Comparison of ENCODE assay signal across 8 cellular contexts in genomic region chr6:124870611-124871201, GRCh38.
A peak's percentile ranks its signal among the peaks of the same experiment; 100 is the strongest.
DNase-seq lines count a peak whose midpoint lies in the region; ATAC-seq, FAIRE-seq and TF ChIP-seq lines count a peak whose summit lies in the region.

No MANE protein-coding gene starts in this region.

- CTCF ChIA-PET in K562 (lab: Yijun Ruan, JAX; ENCODE audit: low intra/inter-chr PET ratio): interaction anchor here (0.6 to 1.9 kb wide), 5 partner anchors 243 to 1097 kb away, joined by 3 to 16 read pairs (median 5); no protein-coding TSS in a partner anchor

- in situ Hi-C loops in K562 (cut with MboI): loop anchor here (5.0 to 10.0 kb wide), 4 partner anchors 242 to 974 kb away; partner anchors contain the start of gene HDDC2

- H3K9me1 ChIP-seq in K562 (ENCODE audit: control insufficient read depth, insufficient read depth, low read length): no peaks in the 10 kb centered on the region

- H3K4me3 ChIP-seq in K562: no peak overlapping the region

- peak; percentile 76 for FAIRE-seq in K562 (lab: Jason Lieb, UNC)

- H4K20me1 ChIP-seq in K562 (replicated peaks; ENCODE audit: control insufficient read depth, insufficient read depth, low read length): no peaks in the 10 kb centered on the region

- BruUV-seq in K562 (replicated peaks; lab: Mats Ljungman, UMichigan): no TSS peak

- no peaks in the 10 kb centered on the region for H3K27me3 ChIP-seq in K562 (ENCODE audit: control insufficient read depth in 2 of 2, insufficient read depth in 2 of 2, low read length in 2 of 2)

- intact Hi-C loops in K562 (cut with micrococcal nuclease): loop anchor here (1.0 to 2.0 kb wide), 4 partner anchors 90 to 888 kb away; no protein-coding TSS in a partner anchor

- ATAC-seq in K562 (peak; percentile 55; the same call in 1 of the 3 replicates), HG03039 (IDR thresholded peaks at IDR 0.05; ENCODE audit: unreplicated experiment) (no peak), GM18502 (IDR thresholded peaks at IDR 0.05; ENCODE audit: poor library complexity, unreplicated experiment) (no peak), HG02759 (IDR thresholded peaks at IDR 0.05; ENCODE audit: unreplicated experiment) (no peak)

- no peaks in the 10 kb centered on the region; a peak in 1 of 5 replicates for H3K4me1 ChIP-seq in K562 (replicated peaks in 1 of 2; ENCODE audit: control insufficient read depth in 2 of 2, insufficient read depth in 2 of 2, low read length in 2 of 2)

- no peak overlapping the region for H2AFZ ChIP-seq in K562 (ENCODE audit: low read depth, low read length)

- TF ChIP-seq EP300 in K562 (IDR thresholded peaks at IDR 0.05; ENCODE audit: low read length): no peak

- H3K4me2 ChIP-seq in K562 (ENCODE audit: insufficient read depth, low read length): no peak overlapping the region

- no peak for TF ChIP-seq POLR2A in K562 (conservative IDR thresholded peaks at IDR 0.05)

- no peak overlapping the region for H3K9ac ChIP-seq in K562 (ENCODE audit: insufficient read depth in 1 of 2, low read depth in 2 of 2, low read length in 2 of 2)

- H3K36me3 ChIP-seq in K562 (ENCODE audit: control insufficient read depth, insufficient read depth, low read length): no peaks in the 10 kb centered on the region

- H3K27ac ChIP-seq in C4-2B (no peak overlapping the region), K562 (ENCODE audit: extremely low read depth, low read depth, low read length) (no peak overlapping the region)

- no peaks in the 10 kb centered on the region for H3K79me2 ChIP-seq in K562 (ENCODE audit: control insufficient read depth, insufficient read depth, low read length)

- peak; percentile 95 to 96 for TF ChIP-seq RAD21 in K562 (CRISPR knock-in tag; conservative IDR thresholded peaks at IDR 0.05 in 1 of 2, IDR thresholded peaks at IDR 0.05 in 1 of 2)

- DNase-seq in LHCN-M2 (ENCODE audit: low read depth): peak; percentile 36
- peak in 2 of 4 experiments; percentile 21 to 50 for DNase-seq in K562 (ENCODE audit: extremely low read depth in 1 of 4, low spot score in 3 of 4)
- DNase-seq in lung microvascular endothelial cell (ENCODE audit: low read depth in 2 of 2): peak; percentile 58 to 65
- DNase-seq in T-helper 9 cell: no peak

- 48% methylated on average over 2 of the region's 2 CpGs for WGBS in K562 (ENCODE audit: insufficient coverage, low coverage, missing lambda C conversion rate)

- TF ChIP-seq CTCF in C4-2B (conservative IDR thresholded peaks at IDR 0.05) (peak; percentile 75), K562 (IDR thresholded peaks at IDR 0.05 in 2 of 3, conservative IDR thresholded peaks at IDR 0.05 in 1 of 3; ENCODE audit: insufficient read depth in 2 of 3, low read depth in 1 of 3, low read length in 3 of 3) (peak; percentile 40 to 85 (median 55); a peak in 4 of 6 replicates)

- POLR2A ChIA-PET in K562 (lab: Yijun Ruan, JAX): interaction anchor here (0.6 to 1.0 kb wide), 2 partner anchors 283 to 403 kb away, joined by 4 read pairs; partner anchors contain the start of gene TPD52L1

- no peaks in the 10 kb centered on the region for H3K9me3 ChIP-seq in K562 (replicated peaks; ENCODE audit: control insufficient read depth, insufficient read depth, low read depth, low read length)

TF ChIP-seq in K562, 482 proteins besides CTCF, POLR2A, EP300 and RAD21 (continues in another document):
- TF ChIP-seq DEAF1 (CRISPR knock-in tag; IDR thresholded peaks at IDR 0.05) (peak; percentile 92), ZNF785 (CRISPR knock-in tag; IDR thresholded peaks at IDR 0.05) (no peak), RBM15 (IDR thresholded peaks at IDR 0.05; ENCODE audit: insufficient read depth, low read length) (no peak), GATAD2B (IDR thresholded peaks at IDR 0.05; ENCODE audit: borderline replicate concordance) (no peak), STAT5B (CRISPR knock-in tag; IDR thresholded peaks at IDR 0.05) (no peak), ZC3H11A (IDR thresholded peaks at IDR 0.05; ENCODE audit: low read depth, low read length) (no peak), POLR3G (IDR thresholded peaks at IDR 0.05; ENCODE audit: extremely low read depth, insufficient read length, insufficient replicate concordance) (no peak), ZBED1 (IDR thresholded peaks at IDR 0.05) (no peak), ARID2 (IDR thresholded peaks at IDR 0.05) (peak; percentile 77), EP400 (IDR thresholded peaks at IDR 0.05) (peak; percentile 20), SRSF3 (IDR thresholded peaks at IDR 0.05; ENCODE audit: insufficient read depth, low read length) (no peak), C11orf30 (IDR thresholded peaks at IDR 0.05; ENCODE audit: low read depth) (no peak), ZNF778 (CRISPR knock-in tag; IDR thresholded peaks at IDR 0.05) (no peak), MTF1 (CRISPR knock-in tag; IDR thresholded peaks at IDR 0.05; ENCODE audit: borderline replicate concordance) (no peak), ZNF146 (CRISPR knock-in tag; IDR thresholded peaks at IDR 0.05; ENCODE audit: unreplicated experiment) (no peak), PHF8 (IDR thresholded peaks at IDR 0.05; ENCODE audit: borderline replicate concordance, low read length) (no peak), ZNF253 (CRISPR knock-in tag; conservative IDR thresholded peaks at IDR 0.05) (no peak), FOS (IDR thresholded peaks at IDR 0.05; ENCODE audit: extremely low read depth, insufficient read length) (no peak), ZNF764 (CRISPR knock-in tag; IDR thresholded peaks at IDR 0.05; ENCODE audit: low read depth) (no peak), NR1H2 (CRISPR knock-in tag; IDR thresholded peaks at IDR 0.05) (no peak), ILF3 (IDR thresholded peaks at IDR 0.05; ENCODE audit: borderline replicate concordance) (no peak)
- TF ChIP-seq, protein P1, sequence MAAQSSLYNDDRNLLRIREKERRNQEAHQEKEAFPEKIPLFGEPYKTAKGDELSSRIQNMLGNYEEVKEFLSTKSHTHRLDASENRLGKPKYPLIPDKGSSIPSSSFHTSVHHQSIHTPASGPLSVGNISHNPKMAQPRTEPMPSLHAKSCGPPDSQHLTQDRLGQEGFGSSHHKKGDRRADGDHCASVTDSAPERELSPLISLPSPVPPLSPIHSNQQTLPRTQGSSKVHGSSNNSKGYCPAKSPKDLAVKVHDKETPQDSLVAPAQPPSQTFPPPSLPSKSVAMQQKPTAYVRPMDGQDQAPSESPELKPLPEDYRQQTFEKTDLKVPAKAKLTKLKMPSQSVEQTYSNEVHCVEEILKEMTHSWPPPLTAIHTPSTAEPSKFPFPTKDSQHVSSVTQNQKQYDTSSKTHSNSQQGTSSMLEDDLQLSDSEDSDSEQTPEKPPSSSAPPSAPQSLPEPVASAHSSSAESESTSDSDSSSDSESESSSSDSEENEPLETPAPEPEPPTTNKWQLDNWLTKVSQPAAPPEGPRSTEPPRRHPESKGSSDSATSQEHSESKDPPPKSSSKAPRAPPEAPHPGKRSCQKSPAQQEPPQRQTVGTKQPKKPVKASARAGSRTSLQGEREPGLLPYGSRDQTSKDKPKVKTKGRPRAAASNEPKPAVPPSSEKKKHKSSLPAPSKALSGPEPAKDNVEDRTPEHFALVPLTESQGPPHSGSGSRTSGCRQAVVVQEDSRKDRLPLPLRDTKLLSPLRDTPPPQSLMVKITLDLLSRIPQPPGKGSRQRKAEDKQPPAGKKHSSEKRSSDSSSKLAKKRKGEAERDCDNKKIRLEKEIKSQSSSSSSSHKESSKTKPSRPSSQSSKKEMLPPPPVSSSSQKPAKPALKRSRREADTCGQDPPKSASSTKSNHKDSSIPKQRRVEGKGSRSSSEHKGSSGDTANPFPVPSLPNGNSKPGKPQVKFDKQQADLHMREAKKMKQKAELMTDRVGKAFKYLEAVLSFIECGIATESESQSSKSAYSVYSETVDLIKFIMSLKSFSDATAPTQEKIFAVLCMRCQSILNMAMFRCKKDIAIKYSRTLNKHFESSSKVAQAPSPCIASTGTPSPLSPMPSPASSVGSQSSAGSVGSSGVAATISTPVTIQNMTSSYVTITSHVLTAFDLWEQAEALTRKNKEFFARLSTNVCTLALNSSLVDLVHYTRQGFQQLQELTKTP (IDR thresholded peaks at IDR 0.05; ENCODE audit: low read depth in 1 of 2, partially characterized antibody in 2 of 2): no peak
- TF ChIP-seq, protein P2, sequence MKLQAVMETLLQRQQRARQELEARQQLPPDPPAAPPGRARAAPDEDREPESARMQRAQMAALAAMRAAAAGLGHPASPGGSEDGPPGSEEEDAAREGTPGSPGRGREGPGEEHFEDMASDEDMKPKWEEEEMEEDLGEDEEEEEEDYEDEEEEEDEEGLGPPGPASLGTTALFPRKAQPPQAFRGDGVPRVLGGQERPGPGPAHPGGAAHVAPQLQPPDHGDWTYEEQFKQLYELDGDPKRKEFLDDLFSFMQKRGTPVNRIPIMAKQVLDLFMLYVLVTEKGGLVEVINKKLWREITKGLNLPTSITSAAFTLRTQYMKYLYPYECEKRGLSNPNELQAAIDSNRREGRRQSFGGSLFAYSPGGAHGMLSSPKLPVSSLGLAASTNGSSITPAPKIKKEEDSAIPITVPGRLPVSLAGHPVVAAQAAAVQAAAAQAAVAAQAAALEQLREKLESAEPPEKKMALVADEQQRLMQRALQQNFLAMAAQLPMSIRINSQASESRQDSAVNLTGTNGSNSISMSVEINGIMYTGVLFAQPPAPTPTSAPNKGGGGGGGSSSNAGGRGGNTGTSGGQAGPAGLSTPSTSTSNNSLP (IDR thresholded peaks at IDR 0.05; ENCODE audit: borderline replicate concordance, low read depth, low read length): peak; percentile 42; the same call in 1 of the 2 replicates
